In the genomic region with DNA sequence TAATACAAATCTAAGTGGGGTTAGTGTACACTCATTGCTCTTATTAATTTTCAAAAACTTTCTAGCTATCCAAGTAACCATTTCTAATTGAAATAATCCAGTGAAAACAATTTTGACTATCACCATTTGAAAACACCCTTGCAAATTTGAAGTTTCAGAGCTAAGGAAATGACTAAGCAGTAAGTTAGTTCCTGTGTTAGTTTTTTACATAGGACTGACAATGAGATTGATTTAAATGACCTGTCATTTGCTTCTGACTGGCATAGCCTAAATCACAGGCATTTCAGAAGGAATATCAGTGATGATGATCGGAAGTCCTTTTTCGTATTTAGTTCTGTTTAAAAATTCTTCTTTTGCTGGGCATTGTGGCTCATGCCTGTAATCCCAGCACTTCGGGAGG, we compare ENCODE assay signal across 9 cellular contexts. TPM values are rescaled to one million over a fixed set of nuclear protein-coding genes. Genes with fewer than 3 reads are reported as not detected.
DNase-seq lines count a peak whose midpoint lies in the region; ATAC-seq and TF ChIP-seq lines count a peak whose summit lies in the region.
"Had no signal": no experiment of that assay in that cellular context is flagged by ENCODE, and none has a peak within 500 bp of the region (broad histone marks: within the 10 kb centered on the region; RNA-seq: fewer than 3 reads in every experiment).

No MANE protein-coding gene starts in this region.

- H3K36me3 ChIP-seq in breast epithelium (no peaks in the 10 kb centered on the region), Panc1 (ENCODE audit: control insufficient read depth, insufficient read depth, low read length) (peaks cover 4% of the 10 kb centered on the region; the same call in 1 of the 2 replicates), sigmoid colon (peaks cover 0 to 35% (median 11%) of the 10 kb centered on the region in 4 donors)

- H3K27me3 ChIP-seq in breast epithelium, result no peaks in the 10 kb centered on the region
- no peaks in the 10 kb centered on the region for H3K27me3 ChIP-seq in Panc1 (ENCODE audit: control insufficient read depth, insufficient read depth, low read length)
- no peaks in the 10 kb centered on the region for H3K27me3 ChIP-seq in sigmoid colon

- peaks cover 36% of the 10 kb centered on the region for H3K36me3 Mint-ChIP-seq in MCF 10A (ENCODE audit: insufficient read depth, unreplicated experiment)
- H3K36me3 Mint-ChIP-seq in stimulated activated naive B cell treated with anti-CD40 and anti-IgM and Interleukin-4, amounts not matched to agents 10 μg/mL and 1 μg/mL and 100 μg/mL, for 72 hours, result peaks cover 55 to 69% of the 10 kb centered on the region in 2 donors

- H3K9me3 ChIP-seq in breast epithelium, result no peaks in the 10 kb centered on the region
- H3K9me3 ChIP-seq in Panc1 (ENCODE audit: control insufficient read depth, insufficient read depth, low read depth, low read length), result no peaks in the 10 kb centered on the region
- no peaks in the 10 kb centered on the region for H3K9me3 ChIP-seq in sigmoid colon

- TF ChIP-seq CTCF in MCF 10A (IDR thresholded peaks at IDR 0.05; ENCODE audit: unreplicated experiment) (no peak), breast epithelium (IDR thresholded peaks at IDR 0.05) (no peak), Panc1 (IDR thresholded peaks at IDR 0.05) (no peak), sigmoid colon (IDR thresholded peaks at IDR 0.05) (no peak)

- no peaks in the 10 kb centered on the region for H3K27me3 Mint-ChIP-seq in MCF 10A (ENCODE audit: insufficient read depth, unreplicated experiment)
- no peaks in the 10 kb centered on the region for H3K27me3 Mint-ChIP-seq in stimulated activated naive B cell treated with anti-CD40 and anti-IgM and Interleukin-4, amounts not matched to agents 10 μg/mL and 1 μg/mL and 100 μg/mL, for 72 hours

- TF ChIP-seq EP300 in sigmoid colon (IDR thresholded peaks at IDR 0.05), result no peak

- CTCF ChIA-PET in MCF 10A (lab: Yijun Ruan, JAX), result interaction anchor here (0.5 to 1.1 kb wide), 7 partner anchors 8 to 300 kb away, joined by 3 to 4 read pairs (median 3); no protein-coding TSS in a partner anchor
- CTCF ChIA-PET in Panc1 (lab: Charles Lee), result interaction anchor here (0.6 kb wide), 1 partner anchor 19 kb away, joined by 4 read pairs; no protein-coding TSS in a partner anchor

- in situ Hi-C loops in Panc1 (cut with HindIII; ENCODE audit: low pct_unique_long_range_greater_than_20kb, low sequenced_read_pairs), result no loop called here

- ATAC-seq in Panc1 (no peak), HG03571 (IDR thresholded peaks at IDR 0.05; ENCODE audit: unreplicated experiment) (no peak)
- ATAC-seq in stimulated activated naive B cell treated with anti-CD40 and anti-IgM and Interleukin-4, amounts not matched to agents 10 μg/mL and 1 μg/mL and 100 μg/mL, for 72 hours (replicated peaks), result peak in 1 of 2 donors; percentile 21
- ATAC-seq: esophagus mucosa had no signal

- POLR2A ChIA-PET in MCF 10A (lab: Yijun Ruan, JAX) (interaction anchor here (0.6 to 1.2 kb wide), 2 partner anchors 22 to 43 kb away, joined by 3 read pairs; no protein-coding TSS in a partner anchor), Panc1 (lab: Charles Lee) (no interaction called here)

- WGBS in sigmoid colon, 2 donors, result 82 to 90% methylated on average over 3 of the region's 3 CpGs

- no peak overlapping the region for H3K4me3 ChIP-seq in breast epithelium
- H3K4me3 ChIP-seq in Panc1 (ENCODE audit: low read depth in 2 of 2, low read length in 2 of 2), result no peak overlapping the region
- H3K4me3 ChIP-seq in sigmoid colon, result no peak overlapping the region

- no peaks in the 10 kb centered on the region for H3K9me3 Mint-ChIP-seq in MCF 10A (ENCODE audit: unreplicated experiment)
- no peaks in the 10 kb centered on the region for H3K9me3 Mint-ChIP-seq in stimulated activated naive B cell treated with anti-CD40 and anti-IgM and Interleukin-4, amounts not matched to agents 10 μg/mL and 1 μg/mL and 100 μg/mL, for 72 hours

- TF ChIP-seq POLR2A in breast epithelium (IDR thresholded peaks at IDR 0.05) (no peak), sigmoid colon (IDR thresholded peaks at IDR 0.05) (no peak)

- H3K4me1 Mint-ChIP-seq in MCF 10A (ENCODE audit: insufficient read depth, unreplicated experiment), result peaks cover 13% of the 10 kb centered on the region
- H3K4me1 Mint-ChIP-seq in stimulated activated naive B cell treated with anti-CD40 and anti-IgM and Interleukin-4, amounts not matched to agents 10 μg/mL and 1 μg/mL and 100 μg/mL, for 72 hours, result peaks cover 52 to 84% of the 10 kb centered on the region in 2 donors

- H3K27ac Mint-ChIP-seq in MCF 10A (ENCODE audit: low read depth, unreplicated experiment), result peak overlapping the region; percentile 69
- H3K27ac Mint-ChIP-seq in stimulated activated naive B cell treated with anti-CD40 and anti-IgM and Interleukin-4, amounts not matched to agents 10 μg/mL and 1 μg/mL and 100 μg/mL, for 72 hours, result peak overlapping the region; percentile 73

- intact Hi-C loops in MCF 10A (cut with micrococcal nuclease) (no loop called here), breast epithelium (cut with DNase I; ENCODE audit: low total_unique reads) (no loop called here), Panc1 (cut with micrococcal nuclease; ENCODE audit: unreplicated experiment) (no loop called here), sigmoid colon (cut with DNase I) (no loop called here)

- no peaks in the 10 kb centered on the region for H3K4me1 ChIP-seq in breast epithelium
- H3K4me1 ChIP-seq in Panc1 (ENCODE audit: control insufficient read depth, insufficient read depth, low read length), result peaks cover 4% of the 10 kb centered on the region; the same call in 1 of the 2 replicates
- H3K4me1 ChIP-seq in sigmoid colon, result peaks cover 0 to 18% (median 5%) of the 10 kb centered on the region in 4 donors

- H3K27ac ChIP-seq in breast epithelium, result no peak overlapping the region
- H3K27ac ChIP-seq in Panc1 (ENCODE audit: low read length), result no peak overlapping the region
- H3K27ac ChIP-seq in sigmoid colon, result no peak overlapping the region

- H3K4me3 Mint-ChIP-seq in MCF 10A (ENCODE audit: unreplicated experiment), result no peak overlapping the region
- no peak overlapping the region for H3K4me3 Mint-ChIP-seq in stimulated activated naive B cell treated with anti-CD40 and anti-IgM and Interleukin-4, amounts not matched to agents 10 μg/mL and 1 μg/mL and 100 μg/mL, for 72 hours

- BruUV-seq in MCF 10A (replicated peaks; lab: Mats Ljungman, UMichigan), result no TSS peak
- BruUV-seq in Panc1 (replicated peaks; lab: Mats Ljungman, UMichigan), result no TSS peak

- peak; percentile 32 for DNase-seq in MCF 10A (ENCODE audit: unreplicated experiment)
- no peak for DNase-seq in breast epithelium (ENCODE audit: low spot score in 2 of 2)
- DNase-seq in Panc1 (ENCODE audit: low read depth, low spot score), result peak; percentile 24
- DNase-seq in dermis blood vessel endothelial cell, result peak; percentile 78
- no peak for DNase-seq in stimulated activated naive B cell treated with anti-CD40 and anti-IgM and Interleukin-4, amounts not matched to agents 10 μg/mL and 1 μg/mL and 100 μg/mL, for 72 hours
- no peak for DNase-seq in sigmoid colon
- no peak for DNase-seq in putamen (ENCODE audit: low spot score)

RNA-seq across cellular contexts. Expression of a gene that starts 27.0 kb away (rescaled TPM):
- total RNA-seq in MCF 10A (2022) (47.7 and 51.4 TPM in 2 replicates), breast epithelium (10 to 100 TPM; 33.1 to 35.3 (median 34.7) TPM), Panc1 (2021; ENCODE audit: unreplicated experiment) (50.2 TPM), dermis blood vessel endothelial cell (24.4 and 26.2 TPM in 2 replicates), sigmoid colon (10 to 100 TPM; 23.9 to 31.8 (median 28.1) TPM)
- polyA plus RNA-seq in Panc1 (2012; ENCODE audit: insufficient read length), result 15.0 TPM
- 10 to 100 TPM in 1 of 3 donors, 1 to 10 TPM in 2; 6.0 to 25.7 (median 9.2) TPM for polyA plus RNA-seq in sigmoid colon

RNA-seq across cellular contexts. Expression of a gene that starts 33.1 kb away (rescaled TPM):
- total RNA-seq in MCF 10A (2022) (55.5 and 60.0 TPM in 2 replicates), breast epithelium (10 to 100 TPM; 14.6 to 21.0 (median 20.3) TPM), Panc1 (2021; ENCODE audit: unreplicated experiment) (30.6 TPM), dermis blood vessel endothelial cell (16.8 and 22.2 TPM in 2 replicates), sigmoid colon (1 to 10 TPM; 7.2 to 9.2 (median 8.3) TPM)
- polyA plus RNA-seq in Panc1 (2012; ENCODE audit: insufficient read length), result 26.7 TPM
- polyA plus RNA-seq in sigmoid colon, result 10 to 100 TPM; 10.6 to 27.3 (median 15.6) TPM

Comparison
In these comparisons a context has a peak if more than half of its experiments do, and no peak if none do; other contexts are left out.
1. DNase-seq: peak in MCF 10A (single experiment), Panc1 (single experiment) and dermis blood vessel endothelial cell (single experiment); none in breast epithelium (0 of 2), stimulated activated naive B cell treated with anti-CD40 and anti-IgM and Interleukin-4, amounts not matched to agents 10 μg/mL and 1 μg/mL and 100 μg/mL, for 72 hours (single experiment), sigmoid colon (single experiment) and putamen (single experiment).